Comparison of ENCODE assay signal across 1 cellular context in genomic region chr14:50397461-50398196, GRCh38.
TF ChIP-seq lines count a peak whose summit lies in the region.

No MANE protein-coding gene starts in this region.

TF ChIP-seq in HepG2, 621 proteins besides CTCF, POLR2A, EP300 and RAD21 (continued from another document):
- TF ChIP-seq KIAA2018 (CRISPR knock-in tag; IDR thresholded peaks at IDR 0.05; ENCODE audit: borderline replicate concordance) (no peak), KMT2B (CRISPR knock-in tag; IDR thresholded peaks at IDR 0.05) (no peak), ZNF281 (CRISPR knock-in tag; IDR thresholded peaks at IDR 0.05; ENCODE audit: borderline replicate concordance) (no peak), ZNF264 (CRISPR knock-in tag; IDR thresholded peaks at IDR 0.05) (no peak), SKI (IDR thresholded peaks at IDR 0.05; ENCODE audit: partially characterized antibody) (no peak), TEF (CRISPR knock-in tag; IDR thresholded peaks at IDR 0.05) (no peak), ZNF703 (CRISPR knock-in tag; IDR thresholded peaks at IDR 0.05; ENCODE audit: borderline replicate concordance) (no peak), ZEB1 (IDR thresholded peaks at IDR 0.05; ENCODE audit: insufficient replicate concordance, low read depth) (no peak), IKZF5 (CRISPR knock-in tag; IDR thresholded peaks at IDR 0.05) (no peak), ARID5B (CRISPR knock-in tag; IDR thresholded peaks at IDR 0.05) (0 out of 2 replicates have a peak, but pooled peaks have one; percentile 0), KDM2A (CRISPR knock-in tag; IDR thresholded peaks at IDR 0.05; ENCODE audit: borderline replicate concordance, low read depth) (no peak; the same call in 1 of the 2 replicates), ZHX1 (CRISPR knock-in tag; IDR thresholded peaks at IDR 0.05; ENCODE audit: low read depth) (peak; percentile 28; the same call in 1 of the 2 replicates), TCF7 (IDR thresholded peaks at IDR 0.05; ENCODE audit: low read depth) (no peak), SAP130 (CRISPR knock-in tag; IDR thresholded peaks at IDR 0.05; ENCODE audit: low read depth) (0 out of 2 replicates have a peak, but pooled peaks have one; percentile 32), YY1 (IDR thresholded peaks at IDR 0.05; ENCODE audit: insufficient read depth, insufficient replicate concordance, low read depth, low read length) (no peak), ZNF646 (CRISPR knock-in tag; IDR thresholded peaks at IDR 0.05) (no peak), ZMAT3 (CRISPR knock-in tag; conservative IDR thresholded peaks at IDR 0.05) (0 out of 2 replicates have a peak, but pooled peaks have one; percentile 22), ZNF101 (CRISPR knock-in tag; IDR thresholded peaks at IDR 0.05; ENCODE audit: borderline replicate concordance, low read depth) (no peak), CEBPG (CRISPR knock-in tag; IDR thresholded peaks at IDR 0.05) (peak; percentile 22; the same call in 1 of the 2 replicates)
TF ChIP-seq in HepG2: peak in this region for 9.
